18 cellular contexts compared by ENCODE assay signal in the genomic region with DNA sequence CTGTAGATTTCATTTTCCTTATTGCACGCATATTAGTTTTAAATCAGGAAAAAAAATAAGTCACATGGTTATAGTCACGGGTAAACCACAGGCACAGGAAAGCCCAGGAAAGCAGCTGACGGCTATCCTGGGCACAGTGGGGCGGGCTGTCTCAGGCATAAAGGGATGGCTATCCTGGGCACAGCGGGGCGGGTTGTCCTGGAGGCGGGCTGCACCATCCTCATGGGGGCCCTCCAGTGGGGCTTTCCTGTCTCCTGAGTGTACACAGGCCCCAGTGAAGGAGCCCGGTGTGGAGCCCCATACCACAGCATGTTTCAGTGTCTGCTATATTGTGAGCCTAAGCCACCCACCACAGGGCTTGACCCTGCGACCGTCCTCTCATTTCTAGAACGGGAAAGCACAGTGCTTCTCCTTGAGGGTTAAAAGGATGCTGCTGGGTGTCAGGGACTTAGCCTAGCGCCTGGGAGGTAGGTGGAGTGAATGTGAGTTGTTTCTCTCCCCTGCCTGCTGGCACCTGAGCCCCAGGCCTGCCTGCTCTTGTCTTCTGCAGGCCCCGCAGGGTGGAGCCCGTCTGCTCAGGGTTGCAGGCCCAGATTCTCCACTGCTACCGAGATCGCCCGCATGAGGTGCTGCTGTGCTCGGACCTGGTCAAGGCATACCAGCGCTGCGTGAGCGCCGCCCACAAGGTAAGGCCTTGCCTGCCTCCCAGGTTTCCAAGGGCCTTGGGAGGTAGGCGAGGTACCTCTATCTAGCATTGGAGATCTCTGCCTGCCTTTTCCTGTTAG. TPM values are rescaled to one million over a fixed set of nuclear protein-coding genes. Genes with fewer than 3 reads are reported as not detected.
DNase-seq lines count a peak whose midpoint lies in the region; ATAC-seq and TF ChIP-seq lines count a peak whose summit lies in the region.
"Had no signal": no experiment of that assay in that cellular context is flagged by ENCODE, and none has a peak within 500 bp of the region (broad histone marks: within the 10 kb centered on the region; RNA-seq: fewer than 3 reads in every experiment).

No MANE protein-coding gene starts in this region.

- no peak overlapping the region for H3K4me3 Mint-ChIP-seq in MCF 10A (ENCODE audit: unreplicated experiment)
- no peak overlapping the region for H3K4me3 Mint-ChIP-seq in stimulated activated naive B cell treated with anti-CD40 and anti-IgM and Interleukin-4, amounts not matched to agents 10 μg/mL and 1 μg/mL and 100 μg/mL, for 72 hours
- no peak overlapping the region for H3K4me3 Mint-ChIP-seq in activated T-helper 1 cell treated with anti-CD3 and anti-CD28 coated beads, Interleukin-12 subunit alpha, Interleukin-12 subunit beta, Interleukin-2, Interleukin-4 antibody, amounts not matched to agents 30 ng/mL and 10 ng/mL and 1 ng/mL, durations not matched to agents 14 hours and 24 hours and 36 hours
- H3K4me3 Mint-ChIP-seq: activated naive CD8-positive, alpha-beta T cell treated with anti-CD3 and anti-CD28 coated beads, Interleukin-2, amount 10 ng/mL, durations not matched to agents 7 days and 5 days had no signal

- DNase-seq in breast epithelium (ENCODE audit: low spot score in 2 of 2) = peak; percentile 48 to 50
- DNase-seq in MCF 10A (ENCODE audit: unreplicated experiment) = no peak
- DNase-seq in RWPE1 (ENCODE audit: low spot score) = peak; percentile 70
- DNase-seq in islet precursor cell = peak; percentile 66
- no peak for DNase-seq in stimulated activated naive B cell treated with anti-CD40 and anti-IgM and Interleukin-4, amounts not matched to agents 10 μg/mL and 1 μg/mL and 100 μg/mL, for 72 hours
- DNase-seq in activated T-helper 1 cell treated with anti-CD3 and anti-CD28 coated beads, Interleukin-12 subunit alpha, Interleukin-12 subunit beta, Interleukin-2, Interleukin-4 antibody, amounts not matched to agents 30 ng/mL and 10 ng/mL and 1 ng/mL, durations not matched to agents 14 hours and 24 hours and 36 hours (ENCODE audit: low spot score) = no peak
- DNase-seq: 8988T; activated naive CD8-positive, alpha-beta T cell treated with anti-CD3 and anti-CD28 coated beads, Interleukin-2, amount 10 ng/mL, durations not matched to agents 7 days and 5 days; brain microvascular endothelial cell; C1 segment of cervical spinal cord; DMS153; head of caudate nucleus; mesenchymal stem cell; NCI-H187 treated with DMSO at 0.1 percent for 48 hours; SHP77; T-helper 2 cell had no signal

- BruUV-seq in MCF 10A (replicated peaks; lab: Mats Ljungman, UMichigan) = no TSS peak

- no peaks in the 10 kb centered on the region for H3K27me3 ChIP-seq in breast epithelium
- H3K27me3 ChIP-seq: brain microvascular endothelial cell had no signal

- no peaks in the 10 kb centered on the region for H3K9me3 ChIP-seq in breast epithelium

- H3K4me1 ChIP-seq in breast epithelium = peaks cover 6 to 8% of the 10 kb centered on the region in 2 donors

- H3K27me3 Mint-ChIP-seq in MCF 10A (ENCODE audit: insufficient read depth, unreplicated experiment) = no peaks in the 10 kb centered on the region
- H3K27me3 Mint-ChIP-seq in stimulated activated naive B cell treated with anti-CD40 and anti-IgM and Interleukin-4, amounts not matched to agents 10 μg/mL and 1 μg/mL and 100 μg/mL, for 72 hours = no peaks in the 10 kb centered on the region
- no peaks in the 10 kb centered on the region for H3K27me3 Mint-ChIP-seq in activated T-helper 1 cell treated with anti-CD3 and anti-CD28 coated beads, Interleukin-12 subunit alpha, Interleukin-12 subunit beta, Interleukin-2, Interleukin-4 antibody, amounts not matched to agents 30 ng/mL and 10 ng/mL and 1 ng/mL, durations not matched to agents 14 hours and 24 hours and 36 hours (ENCODE audit: insufficient read depth)
- H3K27me3 Mint-ChIP-seq: activated naive CD8-positive, alpha-beta T cell treated with anti-CD3 and anti-CD28 coated beads, Interleukin-2, amount 10 ng/mL, durations not matched to agents 7 days and 5 days had no signal

- intact Hi-C loops in breast epithelium (cut with DNase I; ENCODE audit: low total_unique reads) = no loop called here
- intact Hi-C loops in MCF 10A (cut with micrococcal nuclease) = no loop called here
- intact Hi-C loops in activated T-helper 1 cell treated with anti-CD3 and anti-CD28 coated beads, Interleukin-12 subunit alpha, Interleukin-12 subunit beta, Interleukin-2, Interleukin-4 antibody, amounts not matched to agents 30 ng/mL and 10 ng/mL and 1 ng/mL, durations not matched to agents 14 hours and 24 hours and 36 hours (cut with micrococcal nuclease) = no loop called here

- ATAC-seq in stimulated activated naive B cell treated with anti-CD40 and anti-IgM and Interleukin-4, amounts not matched to agents 10 μg/mL and 1 μg/mL and 100 μg/mL, for 72 hours (replicated peaks) = no peak
- no peak for ATAC-seq in GM21367 (IDR thresholded peaks at IDR 0.05; ENCODE audit: unreplicated experiment)
- no peak for ATAC-seq in HG02885 (IDR thresholded peaks at IDR 0.05; ENCODE audit: poor library complexity, unreplicated experiment)

- POLR2A ChIA-PET in MCF 10A (lab: Yijun Ruan, JAX) (no interaction called here), RWPE1 (lab: Yijun Ruan, JAX; ENCODE audit: low non-redundant PET) (no interaction called here)

- peaks cover 11% of the 10 kb centered on the region for H3K36me3 Mint-ChIP-seq in MCF 10A (ENCODE audit: insufficient read depth, unreplicated experiment)
- H3K36me3 Mint-ChIP-seq in stimulated activated naive B cell treated with anti-CD40 and anti-IgM and Interleukin-4, amounts not matched to agents 10 μg/mL and 1 μg/mL and 100 μg/mL, for 72 hours = peaks cover 5 to 30% of the 10 kb centered on the region in 2 donors
- no peaks in the 10 kb centered on the region for H3K36me3 Mint-ChIP-seq in activated T-helper 1 cell treated with anti-CD3 and anti-CD28 coated beads, Interleukin-12 subunit alpha, Interleukin-12 subunit beta, Interleukin-2, Interleukin-4 antibody, amounts not matched to agents 30 ng/mL and 10 ng/mL and 1 ng/mL, durations not matched to agents 14 hours and 24 hours and 36 hours (ENCODE audit: low read depth)
- H3K36me3 Mint-ChIP-seq: activated naive CD8-positive, alpha-beta T cell treated with anti-CD3 and anti-CD28 coated beads, Interleukin-2, amount 10 ng/mL, durations not matched to agents 7 days and 5 days had no signal

- no peak for TF ChIP-seq CTCF in breast epithelium (IDR thresholded peaks at IDR 0.05)
- no peak for TF ChIP-seq CTCF in MCF 10A (IDR thresholded peaks at IDR 0.05; ENCODE audit: unreplicated experiment)
- peak; percentile 68 for TF ChIP-seq CTCF in RWPE1 (conservative IDR thresholded peaks at IDR 0.05; ENCODE audit: low read depth)

- no peaks in the 10 kb centered on the region for H3K9me3 Mint-ChIP-seq in MCF 10A (ENCODE audit: unreplicated experiment)
- H3K9me3 Mint-ChIP-seq in stimulated activated naive B cell treated with anti-CD40 and anti-IgM and Interleukin-4, amounts not matched to agents 10 μg/mL and 1 μg/mL and 100 μg/mL, for 72 hours = no peaks in the 10 kb centered on the region
- no peaks in the 10 kb centered on the region for H3K9me3 Mint-ChIP-seq in activated T-helper 1 cell treated with anti-CD3 and anti-CD28 coated beads, Interleukin-12 subunit alpha, Interleukin-12 subunit beta, Interleukin-2, Interleukin-4 antibody, amounts not matched to agents 30 ng/mL and 10 ng/mL and 1 ng/mL, durations not matched to agents 14 hours and 24 hours and 36 hours
- H3K9me3 Mint-ChIP-seq: activated naive CD8-positive, alpha-beta T cell treated with anti-CD3 and anti-CD28 coated beads, Interleukin-2, amount 10 ng/mL, durations not matched to agents 7 days and 5 days had no signal

- H3K4me3 ChIP-seq in breast epithelium = no peak overlapping the region

- H3K27ac ChIP-seq in breast epithelium (peak overlapping the region in 1 of 2 donors; percentile 33), RWPE1 (peak overlapping the region; percentile 88)
- H3K27ac ChIP-seq: brain microvascular endothelial cell had no signal

- TF ChIP-seq POLR2A in breast epithelium (IDR thresholded peaks at IDR 0.05) = no peak

- peaks cover 22% of the 10 kb centered on the region for H3K4me1 Mint-ChIP-seq in MCF 10A (ENCODE audit: insufficient read depth, unreplicated experiment)
- H3K4me1 Mint-ChIP-seq in stimulated activated naive B cell treated with anti-CD40 and anti-IgM and Interleukin-4, amounts not matched to agents 10 μg/mL and 1 μg/mL and 100 μg/mL, for 72 hours = peaks cover 35 to 56% of the 10 kb centered on the region in 2 donors
- no peaks in the 10 kb centered on the region for H3K4me1 Mint-ChIP-seq in activated T-helper 1 cell treated with anti-CD3 and anti-CD28 coated beads, Interleukin-12 subunit alpha, Interleukin-12 subunit beta, Interleukin-2, Interleukin-4 antibody, amounts not matched to agents 30 ng/mL and 10 ng/mL and 1 ng/mL, durations not matched to agents 14 hours and 24 hours and 36 hours (ENCODE audit: low read depth)
- H3K4me1 Mint-ChIP-seq: activated naive CD8-positive, alpha-beta T cell treated with anti-CD3 and anti-CD28 coated beads, Interleukin-2, amount 10 ng/mL, durations not matched to agents 7 days and 5 days had no signal

- CTCF ChIA-PET in MCF 10A (lab: Yijun Ruan, JAX) = no interaction called here
- CTCF ChIA-PET in RWPE1 (lab: Yijun Ruan, JAX) = no interaction called here

- H3K36me3 ChIP-seq in breast epithelium = no peaks in the 10 kb centered on the region
- H3K36me3 ChIP-seq: brain microvascular endothelial cell had no signal

- H3K27ac Mint-ChIP-seq in MCF 10A (ENCODE audit: low read depth, unreplicated experiment) = no peak overlapping the region
- H3K27ac Mint-ChIP-seq in stimulated activated naive B cell treated with anti-CD40 and anti-IgM and Interleukin-4, amounts not matched to agents 10 μg/mL and 1 μg/mL and 100 μg/mL, for 72 hours = peak overlapping the region; percentile 31
- no peak overlapping the region for H3K27ac Mint-ChIP-seq in activated T-helper 1 cell treated with anti-CD3 and anti-CD28 coated beads, Interleukin-12 subunit alpha, Interleukin-12 subunit beta, Interleukin-2, Interleukin-4 antibody, amounts not matched to agents 30 ng/mL and 10 ng/mL and 1 ng/mL, durations not matched to agents 14 hours and 24 hours and 36 hours
- H3K27ac Mint-ChIP-seq: activated naive CD8-positive, alpha-beta T cell treated with anti-CD3 and anti-CD28 coated beads, Interleukin-2, amount 10 ng/mL, durations not matched to agents 7 days and 5 days had no signal

RNA-seq across cellular contexts. Expression of a gene that starts 25.9 kb away (rescaled TPM):
- 10 to 100 TPM; 21.3 to 32.2 (median 25.9) TPM for total RNA-seq in breast epithelium
- 42.1 and 48.4 TPM in 2 replicates for total RNA-seq in MCF 10A (2022)
- 22.1 and 25.5 TPM in 2 replicates for total RNA-seq in activated T-helper 1 cell treated with anti-CD3 and anti-CD28 coated beads, Interleukin-12 subunit alpha, Interleukin-12 subunit beta, Interleukin-2, Interleukin-4 antibody, amounts not matched to agents 30 ng/mL and 10 ng/mL and 1 ng/mL, durations not matched to agents 14 hours and 24 hours and 36 hours

Comparison
In these comparisons a context has a peak if more than half of its experiments do, and no peak if none do; other contexts are left out.
1. DNase-seq: peak in breast epithelium (2 of 2), RWPE1 (single experiment) and islet precursor cell (single experiment); none in MCF 10A (single experiment), stimulated activated naive B cell treated with anti-CD40 and anti-IgM and Interleukin-4, amounts not matched to agents 10 μg/mL and 1 μg/mL and 100 μg/mL, for 72 hours (single experiment) and activated T-helper 1 cell treated with anti-CD3 and anti-CD28 coated beads, Interleukin-12 subunit alpha, Interleukin-12 subunit beta, Interleukin-2, Interleukin-4 antibody, amounts not matched to agents 30 ng/mL and 10 ng/mL and 1 ng/mL, durations not matched to agents 14 hours and 24 hours and 36 hours (single experiment).